Comparison of ENCODE assay signal across 10 cellular contexts in genomic region chr6:144661101-144661806, GRCh38.
DNase-seq lines count a peak whose midpoint lies in the region; ATAC-seq and TF ChIP-seq lines count a peak whose summit lies in the region.
"Had no signal": no experiment of that assay in that cellular context is flagged by ENCODE, and none has a peak within 500 bp of the region (broad histone marks: within the 10 kb centered on the region; RNA-seq: fewer than 3 reads in every experiment).

No MANE protein-coding gene starts in this region.

- TF ChIP-seq CTCF in spleen (IDR thresholded peaks at IDR 0.05 in 8 of 11, conservative IDR thresholded peaks at IDR 0.05 in 3 of 11) = no peak
- TF ChIP-seq CTCF in upper lobe of right lung (IDR thresholded peaks at IDR 0.05) = no peak
- TF ChIP-seq CTCF in coronary artery (IDR thresholded peaks at IDR 0.05) = no peak

- 82 to 90% (median 88%) methylated on average over 8 of the region's 8 CpGs for WGBS in spleen, 5 donors

- H3K9ac ChIP-seq in iPS-15b (ENCODE audit: low read depth, low read length) = no peak overlapping the region

- DNase-seq in HEK293T (ENCODE audit: extremely low spot score) = peak; percentile 50
- peak in 1 of 2 experiments; percentile 50 for DNase-seq in SJSA1 (ENCODE audit: low read depth in 1 of 2, low spot score in 2 of 2)
- no peak for DNase-seq in spleen
- DNase-seq in upper lobe of right lung = no peak
- DNase-seq in coronary artery (ENCODE audit: low spot score) = no peak
- DNase-seq: naive thymus-derived CD4-positive, alpha-beta T cell; OCI-M1 had no signal

- H3K27me3 ChIP-seq in SJSA1 (replicated peaks) (no peaks in the 10 kb centered on the region), iPS-15b (ENCODE audit: control insufficient read depth, insufficient read depth, low read length) (peaks cover 10% of the 10 kb centered on the region), spleen (replicated peaks in 1 of 7) (no peaks in the 10 kb centered on the region), upper lobe of right lung (no peaks in the 10 kb centered on the region)

- H3K9me3 ChIP-seq in SJSA1 (replicated peaks) = no peaks in the 10 kb centered on the region
- no peaks in the 10 kb centered on the region for H3K9me3 ChIP-seq in iPS-15b (ENCODE audit: control insufficient read depth, insufficient read depth, low read length)
- H3K9me3 ChIP-seq in spleen = no peaks in the 10 kb centered on the region
- H3K9me3 ChIP-seq in upper lobe of right lung = no peaks in the 10 kb centered on the region

- no peaks in the 10 kb centered on the region for H3K36me3 ChIP-seq in SJSA1
- no peaks in the 10 kb centered on the region for H3K36me3 ChIP-seq in iPS-15b (ENCODE audit: control insufficient read depth, insufficient read depth, low read length)
- H3K36me3 ChIP-seq in spleen = no peaks in the 10 kb centered on the region
- H3K36me3 ChIP-seq in upper lobe of right lung = no peaks in the 10 kb centered on the region

- ATAC-seq in upper lobe of right lung (no peak), HG02870 (IDR thresholded peaks at IDR 0.05; ENCODE audit: unreplicated experiment) (no peak)
- ATAC-seq: GM12878; naive thymus-derived CD4-positive, alpha-beta T cell had no signal

- peaks cover 60% of the 10 kb centered on the region for H3K4me1 ChIP-seq in SJSA1 (replicated peaks)
- H3K4me1 ChIP-seq in iPS-15b (ENCODE audit: control insufficient read depth, insufficient read depth, low read length) = peaks cover 55% of the 10 kb centered on the region
- H3K4me1 ChIP-seq in spleen = peaks cover 3 to 93% (median 48%) of the 10 kb centered on the region in 6 donors
- peaks cover 22% of the 10 kb centered on the region for H3K4me1 ChIP-seq in upper lobe of right lung

- H3K27ac ChIP-seq in SJSA1 = peak overlapping the region; percentile 28
- peak overlapping the region in 5 of 8 donors; percentile 57 to 78 (median 70) for H3K27ac ChIP-seq in spleen
- no peak overlapping the region for H3K27ac ChIP-seq in upper lobe of right lung
- H3K27ac ChIP-seq in coronary artery = no peak overlapping the region

- intact Hi-C loops in spleen (cut with DNase I; ENCODE audit: low total_unique reads) = no loop called here
- intact Hi-C loops in upper lobe of right lung (cut with DNase I) = no loop called here

- H3K4me3 ChIP-seq in SJSA1 (no peak overlapping the region), iPS-15b (ENCODE audit: low read depth, low read length) (peak overlapping the region; percentile 42), spleen (peak overlapping the region in 5 of 8 donors; percentile 6 to 47 (median 24)), upper lobe of right lung (no peak overlapping the region), coronary artery (no peak overlapping the region)
- H3K4me3 ChIP-seq: GM12878 had no signal

- POLR2A ChIA-PET in HEK293T (lab: Yijun Ruan, JAX) = interaction anchor here (1.1 kb wide), 1 partner anchor 1074 kb away, joined by 3 read pairs; no protein-coding TSS in a partner anchor

- CTCF ChIA-PET in HEK293T (lab: Yijun Ruan, JAX) = no interaction called here

- no peak for TF ChIP-seq POLR2A in spleen (IDR thresholded peaks at IDR 0.05)

TF ChIP-seq in HEK293T, 16 proteins besides CTCF, POLR2A, EP300 and RAD21:
- no peak for TF ChIP-seq FOXA1 (IDR thresholded peaks at IDR 0.05)
- no peak for TF ChIP-seq ZNF384 (IDR thresholded peaks at IDR 0.05)
- no peak for TF ChIP-seq FOXK2 (IDR thresholded peaks at IDR 0.05)
- TF ChIP-seq FOXM1 (IDR thresholded peaks at IDR 0.05; ENCODE audit: borderline replicate concordance) = no peak
- no peak for TF ChIP-seq ELF4 (IDR thresholded peaks at IDR 0.05)
- no peak for TF ChIP-seq SP1 (IDR thresholded peaks at IDR 0.05)
- TF ChIP-seq, protein P1, sequence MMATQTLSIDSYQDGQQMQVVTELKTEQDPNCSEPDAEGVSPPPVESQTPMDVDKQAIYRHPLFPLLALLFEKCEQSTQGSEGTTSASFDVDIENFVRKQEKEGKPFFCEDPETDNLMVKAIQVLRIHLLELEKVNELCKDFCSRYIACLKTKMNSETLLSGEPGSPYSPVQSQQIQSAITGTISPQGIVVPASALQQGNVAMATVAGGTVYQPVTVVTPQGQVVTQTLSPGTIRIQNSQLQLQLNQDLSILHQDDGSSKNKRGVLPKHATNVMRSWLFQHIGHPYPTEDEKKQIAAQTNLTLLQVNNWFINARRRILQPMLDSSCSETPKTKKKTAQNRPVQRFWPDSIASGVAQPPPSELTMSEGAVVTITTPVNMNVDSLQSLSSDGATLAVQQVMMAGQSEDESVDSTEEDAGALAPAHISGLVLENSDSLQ (IDR thresholded peaks at IDR 0.05) = peak; percentile 58
- no peak for TF ChIP-seq L3MBTL2 (conservative IDR thresholded peaks at IDR 0.05)
- TF ChIP-seq TARDBP (IDR thresholded peaks at IDR 0.05) = no peak
- TF ChIP-seq CTBP1 (IDR thresholded peaks at IDR 0.05; ENCODE audit: borderline replicate concordance) = peak; percentile 83
- TF ChIP-seq HDGF (IDR thresholded peaks at IDR 0.05; ENCODE audit: borderline replicate concordance) = no peak

Comparison
In these comparisons a context has a peak if more than half of its experiments do, and no peak if none do; other contexts are left out.
1. H3K27ac ChIP-seq: peak in SJSA1 (single experiment) and spleen (5 of 8); none in upper lobe of right lung (single experiment) and coronary artery (0 of 2).
2. H3K4me3 ChIP-seq: peak in iPS-15b (single experiment) and spleen (5 of 8); none in SJSA1 (single experiment), upper lobe of right lung (single experiment) and coronary artery (single experiment).